14 cellular contexts compared by ENCODE assay signal in the genomic region with DNA sequence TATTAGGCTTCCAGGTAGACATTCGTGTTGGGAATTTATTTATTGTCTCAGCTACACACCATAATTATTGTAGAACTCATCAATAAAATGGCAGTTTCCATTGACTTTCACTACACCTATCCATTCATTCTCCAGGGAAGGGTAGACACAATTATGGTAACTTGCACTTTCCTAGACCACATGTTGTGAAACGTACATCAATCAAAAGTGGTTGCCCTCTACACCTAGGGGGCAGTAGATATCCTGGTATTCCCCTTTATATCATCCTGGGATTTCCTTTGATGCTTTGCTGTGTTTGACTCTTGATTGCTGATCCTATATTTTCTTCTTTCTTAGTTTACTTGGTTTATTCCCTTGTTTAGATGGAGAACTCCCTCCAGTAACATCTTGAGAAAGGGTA. TPM values are rescaled to one million over a fixed set of nuclear protein-coding genes. Genes with fewer than 3 reads are reported as not detected.
DNase-seq lines count a peak whose midpoint lies in the region; ATAC-seq, FAIRE-seq and TF ChIP-seq lines count a peak whose summit lies in the region.
"Had no signal": no experiment of that assay in that cellular context is flagged by ENCODE, and none has a peak within 500 bp of the region (broad histone marks: within the 10 kb centered on the region; RNA-seq: fewer than 3 reads in every experiment).

No MANE protein-coding gene starts in this region.

- CTCF ChIA-PET in SK-N-SH (lab: Yijun Ruan, JAX) (no interaction called here), H1 (lab: Charles Lee; ENCODE audit: partially characterized antibody) (interaction anchor here (0.6 to 5.6 kb wide), 15 partner anchors 8 to 605 kb away, joined by 3 to 33 read pairs (median 4); a partner anchor contains a TSS)

- no peak overlapping the region for H3K4ac ChIP-seq in H1 (replicated peaks; ENCODE audit: insufficient read length, low read depth, low read length)

- H3K27me3 ChIP-seq in SK-N-SH (ENCODE audit: insufficient read depth) (no peaks in the 10 kb centered on the region), H1 (replicated peaks in 1 of 4; ENCODE audit: control insufficient read depth in 3 of 4, extremely low read depth in 1 of 4, insufficient read depth in 3 of 4, low read length in 3 of 4) (peaks cover 0 to 2% (median 0%) of the 10 kb centered on the region in 4 experiments; a peak in 1 of 7 replicates)
- H3K27me3 ChIP-seq: BLaER1 had no signal

- TF ChIP-seq POLR2A in H1 (IDR thresholded peaks at IDR 0.05; ENCODE audit: control extremely low read depth in 1 of 2, low read depth in 2 of 2, low read length in 2 of 2) (no peak), H54 (IDR thresholded peaks at IDR 0.05; ENCODE audit: low read depth, low read length) (no peak)

- no peak overlapping the region for H2BK15ac ChIP-seq in H1 (ENCODE audit: low read length)

- no peaks in the 10 kb centered on the region for H3K9me2 ChIP-seq in SK-N-SH

- no peak overlapping the region for H4K91ac ChIP-seq in H1 (replicated peaks; ENCODE audit: insufficient read length, low read length)

- H2BK12ac ChIP-seq in H1 (ENCODE audit: low read depth, low read length) = no peak overlapping the region

- TF ChIP-seq RAD21 in SK-N-SH (IDR thresholded peaks at IDR 0.05; ENCODE audit: low read length) (no peak), H1 (IDR thresholded peaks at IDR 0.05 in 1 of 2, conservative IDR thresholded peaks at IDR 0.05 in 1 of 2; ENCODE audit: low read depth in 2 of 2, low read length in 2 of 2) (peak; percentile 43 to 48; a peak in 3 of 4 replicates)

- no peak overlapping the region for H2BK120ac ChIP-seq in H1 (replicated peaks; ENCODE audit: low read depth, low read length)

- 41% methylated on average over 2 of the region's 2 CpGs for WGBS in SK-N-SH (ENCODE audit: low lambda C conversion rate)
- WGBS in H1 (ENCODE audit: extremely low coverage in 1 of 2, insufficient coverage in 1 of 2, insufficient read length in 1 of 2, insufficient replicate concordance in 2 of 2, low coverage in 1 of 2, low lambda C conversion rate in 2 of 2, missing lambda C conversion rate in 1 of 2), 2 experiments = 80% methylated on average over 2 of the region's 2 CpGs; no CpG with 5 or more reads in 1 of the 2 experiments

- no peaks in the 10 kb centered on the region; a peak in 1 of 4 replicates for H3K4me1 ChIP-seq in SK-N-SH (ENCODE audit: control insufficient read depth in 1 of 2, insufficient read depth in 2 of 2, low read depth in 1 of 2, low read length in 1 of 2)
- H3K4me1 ChIP-seq in H1 (replicated peaks in 1 of 4; ENCODE audit: control insufficient read depth in 3 of 4, insufficient read depth in 4 of 4, low read length in 3 of 4) = no peaks in the 10 kb centered on the region; a peak in 1 of 7 replicates
- H3K4me1 ChIP-seq: BLaER1 had no signal

- TF ChIP-seq EP300 in SK-N-SH (IDR thresholded peaks at IDR 0.05; ENCODE audit: borderline replicate concordance in 1 of 2, low read depth in 1 of 2, low read length in 1 of 2) (no peak), H1 (IDR thresholded peaks at IDR 0.05; ENCODE audit: borderline replicate concordance in 1 of 2, low read depth in 2 of 2, low read length in 2 of 2) (no peak)

- H3K27ac ChIP-seq in SK-N-SH (ENCODE audit: low read depth in 2 of 2, low read length in 1 of 2) (no peak overlapping the region), H1 (ENCODE audit: low read depth, low read length) (no peak overlapping the region)
- H3K27ac ChIP-seq: BLaER1 had no signal

- no peaks in the 10 kb centered on the region for H3K36me3 ChIP-seq in SK-N-SH (replicated peaks in 1 of 2; ENCODE audit: control insufficient read depth in 1 of 2, insufficient read depth in 2 of 2, low read length in 1 of 2)
- H3K36me3 ChIP-seq in H1 (ENCODE audit: control insufficient read depth in 2 of 4, insufficient read depth in 4 of 4, low read length in 3 of 4) = no peaks in the 10 kb centered on the region
- H3K36me3 ChIP-seq: BLaER1 had no signal

- H4K20me1 ChIP-seq in SK-N-SH (ENCODE audit: insufficient read depth) = no peaks in the 10 kb centered on the region
- peaks cover 0 to 1% of the 10 kb centered on the region in 2 experiments for H4K20me1 ChIP-seq in H1 (replicated peaks in 1 of 2; ENCODE audit: control insufficient read depth in 1 of 2, insufficient read depth in 2 of 2, low read length in 2 of 2)
- H4K20me1 ChIP-seq: BLaER1 had no signal

- H2BK5ac ChIP-seq in H1 (ENCODE audit: low read depth, low read length) = no peak overlapping the region

- peak overlapping the region in 1 of 2 experiments; percentile 9; a peak in 1 of 4 replicates for H3K4me3 ChIP-seq in SK-N-SH (ENCODE audit: low read depth in 2 of 2, low read length in 1 of 2)
- no peak overlapping the region for H3K4me3 ChIP-seq in H1 (ENCODE audit: extremely low read depth in 1 of 4, insufficient read depth in 2 of 4, low read depth in 3 of 4, low read length in 4 of 4)
- H3K4me3 ChIP-seq: BLaER1 had no signal

- no peak overlapping the region for H3K56ac ChIP-seq in H1 (replicated peaks; ENCODE audit: insufficient read length, low read depth, low read length)

- no peak overlapping the region for H3K4me3 Mint-ChIP-seq in type B pancreatic cell

- no peak overlapping the region for H2AK5ac ChIP-seq in H1 (ENCODE audit: low read depth, low read length)

- ATAC-seq in SK-N-SH treated with all-trans-retinoic acid at 6 μM for 48 hours = no peak
- no peak for ATAC-seq in HG03045 (IDR thresholded peaks at IDR 0.05; ENCODE audit: unreplicated experiment)
- no peak for ATAC-seq in HG02610 (IDR thresholded peaks at IDR 0.05; ENCODE audit: unreplicated experiment)

- no peaks in the 10 kb centered on the region for H3F3A ChIP-seq in SK-N-SH (replicated peaks; ENCODE audit: insufficient read depth)

- no peaks in the 10 kb centered on the region for H3K4me1 Mint-ChIP-seq in type B pancreatic cell (ENCODE audit: unreplicated experiment)

- H3K9me3 Mint-ChIP-seq in type B pancreatic cell = no peaks in the 10 kb centered on the region
- H3K9me3 Mint-ChIP-seq: activated T-helper 2 cell treated with anti-CD3 and anti-CD28 coated beads, Interferon-gamma antibody, Interleukin-2, Interleukin-4, amounts not matched to agents 10 μg/mL and 5 μg/mL and 100 μg/mL, durations not matched to agents 14 hours and 24 hours and 36 hours had no signal

- H2AFZ ChIP-seq in SK-N-SH (ENCODE audit: low read depth) (no peak overlapping the region), H1 (ENCODE audit: low read length) (no peak overlapping the region)

- H3K4me2 ChIP-seq in SK-N-SH (no peak overlapping the region), H1 (ENCODE audit: insufficient read depth in 1 of 2, low read depth in 2 of 2, low read length in 2 of 2) (no peak overlapping the region)
- H3K4me2 ChIP-seq: BLaER1 had no signal

- no peak overlapping the region for H3K27ac Mint-ChIP-seq in type B pancreatic cell
- H3K27ac Mint-ChIP-seq: activated T-helper 2 cell treated with anti-CD3 and anti-CD28 coated beads, Interferon-gamma antibody, Interleukin-2, Interleukin-4, amounts not matched to agents 10 μg/mL and 5 μg/mL and 100 μg/mL, durations not matched to agents 14 hours and 24 hours and 36 hours had no signal

- no peak overlapping the region for H2BK20ac ChIP-seq in H1 (ENCODE audit: low read length)

- H3K36me3 Mint-ChIP-seq in type B pancreatic cell = no peaks in the 10 kb centered on the region

- no peak overlapping the region for H3K14ac ChIP-seq in H1 (ENCODE audit: insufficient read length)

- DNase-seq in SK-N-SH (no peak), NCI-H1417 (lab: John Stamatoyannopoulos, UW) (peak in 2 of 3 experiments; percentile 2 to 27), H1 (ENCODE audit: low read depth in 1 of 2, low spot score in 2 of 2) (no peak), type B pancreatic cell (ENCODE audit: extremely low spot score, unreplicated experiment) (no peak), H54 (ENCODE audit: insufficient read length, low spot score) (no peak)
- DNase-seq: hippocampal formation; stimulated activated CD4-positive, alpha-beta T cell treated with anti-CD3 and anti-CD28 coated beads, Interleukin-15, amount 100 ng/mL, for 24 hours; stimulated activated naive CD4-positive, alpha-beta T cell had no signal

- no peaks in the 10 kb centered on the region for H3K27me3 Mint-ChIP-seq in type B pancreatic cell

- no peaks in the 10 kb centered on the region; the same call in 1 of the 2 replicates for H3K79me1 ChIP-seq in H1 (ENCODE audit: low read depth, low read length)

- H3K23me2 ChIP-seq in H1 (ENCODE audit: low read depth, low read length) = no peaks in the 10 kb centered on the region

- H4K8ac ChIP-seq in H1 (ENCODE audit: extremely low read depth, insufficient read depth, low read length) = no peak overlapping the region

- H3K79me2 ChIP-seq in SK-N-SH (ENCODE audit: insufficient read depth) (no peaks in the 10 kb centered on the region), H1 (ENCODE audit: control insufficient read depth in 1 of 2, insufficient read depth in 2 of 2, low read length in 2 of 2) (peaks cover 5 to 60% of the 10 kb centered on the region in 2 experiments; a peak in 2 of 4 replicates)

- no peak overlapping the region for H3K18ac ChIP-seq in H1 (ENCODE audit: extremely low read depth, low read length)

- POLR2A ChIA-PET in SK-N-SH (lab: Yijun Ruan, JAX) = no interaction called here
- POLR2A ChIA-PET in H1 (lab: Charles Lee; ENCODE audit: partially characterized antibody) = no interaction called here

- H3K23ac ChIP-seq in H1 (ENCODE audit: insufficient read length) = no peak overlapping the region

- TF ChIP-seq CTCF in SK-N-SH (IDR thresholded peaks at IDR 0.05) (peak; percentile 45), H1 (IDR thresholded peaks at IDR 0.05; ENCODE audit: control extremely low read depth in 1 of 3, insufficient read depth in 1 of 3, low read depth in 1 of 3, low read length in 3 of 3) (peak in 2 of 3 experiments; percentile 30 to 70; a peak in 2 of 4 replicates), type B pancreatic cell (conservative IDR thresholded peaks at IDR 0.05) (peak; percentile 43)

- H3K9me3 ChIP-seq in SK-N-SH (no peaks in the 10 kb centered on the region), H1 (ENCODE audit: insufficient read depth in 2 of 2, low read depth in 1 of 2, low read length in 1 of 2) (no peaks in the 10 kb centered on the region)
- H3K9me3 ChIP-seq: BLaER1 had no signal

- no peak overlapping the region for H4K5ac ChIP-seq in H1 (ENCODE audit: insufficient read length, low read depth, low read length)

- H3K9ac ChIP-seq in SK-N-SH = no peak overlapping the region
- no peak overlapping the region for H3K9ac ChIP-seq in H1 (replicated peaks in 1 of 4; ENCODE audit: extremely low read depth in 1 of 4, low read depth in 3 of 4, low read length in 3 of 4)
- H3K9ac ChIP-seq: BLaER1 had no signal

- FAIRE-seq in H1 (lab: Jason Lieb, UNC) (peak; percentile 24), H54 (lab: Jason Lieb, UNC) (no peak)
- FAIRE-seq: GM18507 had no signal

RNA-seq across cellular contexts. Expression of a gene that starts 47.9 kb away (rescaled TPM):
- 0.23 and 0.49 TPM in 2 replicates for polyA plus RNA-seq in SK-N-SH (2012; rRNA removed)
- 0.35 and 0.41 TPM in 2 replicates for polyA plus RNA-seq in SK-N-SH (2012; cell fraction: cytosol; rRNA removed)
- 0.35 and 0.38 TPM in 2 replicates for polyA plus RNA-seq in SK-N-SH (2012; cell fraction: nucleus; rRNA removed)
- total RNA-seq in H1 (2021; fragmentation: NEBNext Ultra II Directional; extraction: Animal tissue kit (Norgen Biotek cat#: 25700)) = 62.2 and 62.3 TPM in 2 replicates
- 40.6 and 53.1 TPM in 2 replicates for polyA plus RNA-seq in H1 (2011; rRNA removed)
- 46.6 TPM for polyA plus RNA-seq in H1 (2011; cell fraction: cytosol; rRNA removed)
- polyA plus RNA-seq in H1 (2011; cell fraction: nucleus; rRNA removed) = 64.4 TPM
- 28.8 to 39.8 TPM (median 33.5 TPM) in 4 replicates for polyA plus RNA-seq in H1 (2012, experiment 1 of 2)
- polyA plus RNA-seq in H1 (2012, experiment 2 of 2) = 6.7 TPM
- 28.5 TPM for polyA plus RNA-seq in H1 (2013, experiment 1 of 2)
- polyA plus RNA-seq in H1 (2013, experiment 2 of 2) = 24.9 TPM
- polyA minus RNA-seq in H1 (2011; rRNA and poly(A)+ RNA removed) = 289 and 337 TPM in 2 replicates
- polyA minus RNA-seq in H1 (2011; cell fraction: cytosol; rRNA and poly(A)+ RNA removed) = 73.0 TPM
- 934 TPM for polyA minus RNA-seq in H1 (2011; cell fraction: nucleus; rRNA and poly(A)+ RNA removed)
- 13.6 and 29.5 TPM in 2 replicates for total RNA-seq in type B pancreatic cell (ENCODE audit: low replicate concordance)

Comparison
In these comparisons a context has a peak if more than half of its experiments do, and no peak if none do; other contexts are left out.
1. DNase-seq: peak in NCI-H1417 (2 of 3); none in SK-N-SH (single experiment), H1 (0 of 2), type B pancreatic cell (single experiment) and H54 (single experiment).
2. Peak in every context shown above with its lines, with median percentiles within 50 percentile points of each other: CTCF ChIP-seq.